In genomic region chr2:9702604-9703084, GRCh38 we compare ENCODE assay signal across 14 cellular contexts.
DNase-seq lines count a peak whose midpoint lies in the region; ATAC-seq and TF ChIP-seq lines count a peak whose summit lies in the region.
"Had no signal": no experiment of that assay in that cellular context is flagged by ENCODE, and none has a peak within 500 bp of the region (broad histone marks: within the 10 kb centered on the region; RNA-seq: fewer than 3 reads in every experiment).

No MANE protein-coding gene starts in this region.

- H3K27me3 ChIP-seq in skeletal muscle satellite cell (ENCODE audit: control insufficient read depth, insufficient read depth, low read length), result no peaks in the 10 kb centered on the region
- H3K27me3 ChIP-seq: BE2C, right atrium auricular region had no signal

- peaks cover 7% of the 10 kb centered on the region for H3K27me3 Mint-ChIP-seq in activated naive CD4-positive, alpha-beta T cell treated with anti-CD3 and anti-CD28 coated beads, Interleukin-2, amount 10 ng/mL, durations not matched to agents 7 days and 5 days
- H3K27me3 Mint-ChIP-seq in brain, result peaks cover 17% of the 10 kb centered on the region

- no peak for TF ChIP-seq CTCF in brain (conservative IDR thresholded peaks at IDR 0.05)

- peak overlapping the region; percentile 84 for H3K27ac Mint-ChIP-seq in activated naive CD4-positive, alpha-beta T cell treated with anti-CD3 and anti-CD28 coated beads, Interleukin-2, amount 10 ng/mL, durations not matched to agents 7 days and 5 days
- no peak overlapping the region for H3K27ac Mint-ChIP-seq in activated naive CD4-positive, alpha-beta T cell treated with anti-CD3 and anti-CD28 coated beads, Interleukin-2, amount 50 U/mL, for 72 hours
- peak overlapping the region in 3 of 5 experiments; percentile 8 to 64 (median 40) for H3K27ac Mint-ChIP-seq in brain
- H3K27ac Mint-ChIP-seq: activated B cell treated with CpG ODN at 0.5 μM for 24 hours had no signal

- H3K36me3 Mint-ChIP-seq in activated naive CD4-positive, alpha-beta T cell treated with anti-CD3 and anti-CD28 coated beads, Interleukin-2, amount 10 ng/mL, durations not matched to agents 7 days and 5 days, result no peaks in the 10 kb centered on the region
- peaks cover 0 to 4% of the 10 kb centered on the region in 2 donors for H3K36me3 Mint-ChIP-seq in activated naive CD4-positive, alpha-beta T cell treated with anti-CD3 and anti-CD28 coated beads, Interleukin-2, amount 50 U/mL, for 72 hours
- no peaks in the 10 kb centered on the region for H3K36me3 Mint-ChIP-seq in brain

- no peak for DNase-seq in activated naive CD4-positive, alpha-beta T cell treated with anti-CD3 and anti-CD28 coated beads, Interleukin-2, amount 10 ng/mL, durations not matched to agents 7 days and 5 days
- DNase-seq in activated naive CD4-positive, alpha-beta T cell treated with anti-CD3 and anti-CD28 coated beads, Interleukin-2, amount 50 U/mL, for 72 hours (ENCODE audit: low spot score in 2 of 2), result no peak
- DNase-seq in NCI-H748 (lab: John Stamatoyannopoulos, UW; ENCODE audit: unreplicated experiment) (peak; percentile 76), SW480 (ENCODE audit: low spot score) (no peak)
- DNase-seq: activated B cell treated with CpG ODN at 0.5 μM for 24 hours, BE2C, cortex of kidney, Karpas-422, NCI-H1436 treated with DMSO at 0.1 percent for 48 hours, NCI-H510A treated with DMSO at 0.1 percent for 48 hours had no signal

- H3K4me3 ChIP-seq in skeletal muscle satellite cell (ENCODE audit: low read length), result peak overlapping the region; percentile 22
- H3K4me3 ChIP-seq: right atrium auricular region had no signal

- no peak overlapping the region for H3K9ac ChIP-seq in skeletal muscle satellite cell (ENCODE audit: low read depth, low read length)

- no peaks in the 10 kb centered on the region for H3K36me3 ChIP-seq in skeletal muscle satellite cell (ENCODE audit: insufficient read depth, low read length)
- H3K36me3 ChIP-seq: BE2C, right atrium auricular region had no signal

- H3K4me3 Mint-ChIP-seq in activated naive CD4-positive, alpha-beta T cell treated with anti-CD3 and anti-CD28 coated beads, Interleukin-2, amount 10 ng/mL, durations not matched to agents 7 days and 5 days, result no peak overlapping the region
- H3K4me3 Mint-ChIP-seq in brain, result no peak overlapping the region
- H3K4me3 Mint-ChIP-seq: activated B cell treated with CpG ODN at 0.5 μM for 24 hours had no signal

- peaks cover 3% of the 10 kb centered on the region for H3K9me3 Mint-ChIP-seq in activated naive CD4-positive, alpha-beta T cell treated with anti-CD3 and anti-CD28 coated beads, Interleukin-2, amount 10 ng/mL, durations not matched to agents 7 days and 5 days
- H3K9me3 Mint-ChIP-seq in activated naive CD4-positive, alpha-beta T cell treated with anti-CD3 and anti-CD28 coated beads, Interleukin-2, amount 50 U/mL, for 72 hours, result peaks cover 14 to 15% of the 10 kb centered on the region in 2 donors
- H3K9me3 Mint-ChIP-seq in brain, result peaks cover 6 to 13% (median 7%) of the 10 kb centered on the region in 5 experiments
- H3K9me3 Mint-ChIP-seq: activated B cell treated with CpG ODN at 0.5 μM for 24 hours had no signal

- H3K4me1 ChIP-seq in skeletal muscle satellite cell (ENCODE audit: control insufficient read depth, insufficient read depth, low read length), result peaks cover 28% of the 10 kb centered on the region
- H3K4me1 ChIP-seq: BE2C had no signal

- no peaks in the 10 kb centered on the region for H3K9me3 ChIP-seq in skeletal muscle satellite cell (replicated peaks; ENCODE audit: low read length)
- H3K9me3 ChIP-seq: BE2C, right atrium auricular region had no signal

- peaks cover 51% of the 10 kb centered on the region for H3K4me1 Mint-ChIP-seq in activated naive CD4-positive, alpha-beta T cell treated with anti-CD3 and anti-CD28 coated beads, Interleukin-2, amount 10 ng/mL, durations not matched to agents 7 days and 5 days
- H3K4me1 Mint-ChIP-seq in brain, result peaks cover 10% of the 10 kb centered on the region

- CTCF ChIA-PET in activated naive CD4-positive, alpha-beta T cell treated with anti-CD3 and anti-CD28 coated beads, Interleukin-2, amount 10 ng/mL, durations not matched to agents 7 days and 5 days (lab: Charles Lee), result interaction anchor here (0.9 to 1.4 kb wide), 4 partner anchors 9 to 73 kb away, joined by 3 to 6 read pairs (median 5); no protein-coding TSS in a partner anchor

- ATAC-seq in activated naive CD4-positive, alpha-beta T cell treated with anti-CD3 and anti-CD28 coated beads, Interleukin-2, amount 50 U/mL, for 72 hours, result no peak
- ATAC-seq in GM18867 (IDR thresholded peaks at IDR 0.05; ENCODE audit: unreplicated experiment), result no peak

- peak overlapping the region; percentile 79 for H3K4me2 ChIP-seq in skeletal muscle satellite cell (ENCODE audit: low read length)

Comparison
In these comparisons a context has a peak if more than half of its experiments do, and no peak if none do; other contexts are left out.
1. H3K27ac Mint-ChIP-seq: peak in activated naive CD4-positive, alpha-beta T cell treated with anti-CD3 and anti-CD28 coated beads, Interleukin-2, amount 10 ng/mL, durations not matched to agents 7 days and 5 days (single experiment) and brain (3 of 5); none in activated naive CD4-positive, alpha-beta T cell treated with anti-CD3 and anti-CD28 coated beads, Interleukin-2, amount 50 U/mL, for 72 hours (0 of 2).